Comparison of ENCODE assay signal across 1 cellular context in the genomic region with DNA sequence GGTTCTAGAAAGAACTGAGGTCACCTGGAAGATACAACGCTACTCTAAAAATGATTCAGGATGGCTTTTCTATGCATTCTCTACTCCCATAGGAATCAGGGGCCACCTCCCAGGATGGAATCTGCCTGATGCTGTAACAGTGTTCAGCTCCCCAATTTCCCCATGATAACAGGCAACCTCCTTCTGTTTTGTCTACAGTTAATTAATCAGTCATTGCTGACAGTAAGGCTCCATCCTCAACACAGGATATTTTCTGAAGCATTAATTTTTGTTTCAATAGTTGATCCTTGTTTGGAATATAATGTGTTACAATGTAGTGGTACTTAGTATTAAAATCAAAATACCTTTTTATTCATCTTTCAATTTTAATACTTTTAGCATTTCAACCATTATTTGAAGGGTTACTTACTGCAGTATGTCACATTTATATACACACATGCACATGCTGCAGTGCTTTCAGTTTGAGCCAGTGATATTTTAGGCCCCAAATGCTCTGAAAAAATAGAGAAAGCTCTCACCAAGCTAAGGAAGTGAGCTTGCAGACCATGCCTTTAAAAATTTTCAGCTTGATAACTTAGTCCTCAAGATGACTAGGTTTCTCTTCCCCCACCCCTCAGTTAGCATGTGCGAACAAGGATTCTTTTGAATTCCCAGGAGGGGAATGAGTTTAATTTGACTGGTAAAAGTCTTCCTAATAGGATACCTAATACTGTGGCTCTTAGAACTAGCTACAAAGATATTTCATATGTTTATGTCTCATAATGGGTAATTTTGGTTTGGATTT.
TF ChIP-seq lines count a peak whose summit lies in the region.

No MANE protein-coding gene starts in this region.

TF ChIP-seq in K562, 482 proteins besides CTCF, POLR2A, EP300 and RAD21 (continued from another document and continues in another):
- TF ChIP-seq, protein P1, sequence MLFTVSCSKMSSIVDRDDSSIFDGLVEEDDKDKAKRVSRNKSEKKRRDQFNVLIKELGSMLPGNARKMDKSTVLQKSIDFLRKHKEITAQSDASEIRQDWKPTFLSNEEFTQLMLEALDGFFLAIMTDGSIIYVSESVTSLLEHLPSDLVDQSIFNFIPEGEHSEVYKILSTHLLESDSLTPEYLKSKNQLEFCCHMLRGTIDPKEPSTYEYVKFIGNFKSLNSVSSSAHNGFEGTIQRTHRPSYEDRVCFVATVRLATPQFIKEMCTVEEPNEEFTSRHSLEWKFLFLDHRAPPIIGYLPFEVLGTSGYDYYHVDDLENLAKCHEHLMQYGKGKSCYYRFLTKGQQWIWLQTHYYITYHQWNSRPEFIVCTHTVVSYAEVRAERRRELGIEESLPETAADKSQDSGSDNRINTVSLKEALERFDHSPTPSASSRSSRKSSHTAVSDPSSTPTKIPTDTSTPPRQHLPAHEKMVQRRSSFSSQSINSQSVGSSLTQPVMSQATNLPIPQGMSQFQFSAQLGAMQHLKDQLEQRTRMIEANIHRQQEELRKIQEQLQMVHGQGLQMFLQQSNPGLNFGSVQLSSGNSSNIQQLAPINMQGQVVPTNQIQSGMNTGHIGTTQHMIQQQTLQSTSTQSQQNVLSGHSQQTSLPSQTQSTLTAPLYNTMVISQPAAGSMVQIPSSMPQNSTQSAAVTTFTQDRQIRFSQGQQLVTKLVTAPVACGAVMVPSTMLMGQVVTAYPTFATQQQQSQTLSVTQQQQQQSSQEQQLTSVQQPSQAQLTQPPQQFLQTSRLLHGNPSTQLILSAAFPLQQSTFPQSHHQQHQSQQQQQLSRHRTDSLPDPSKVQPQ (CRISPR knock-in tag; IDR thresholded peaks at IDR 0.05; ENCODE audit: borderline replicate concordance): no peak
- TF ChIP-seq ESRRA (IDR thresholded peaks at IDR 0.05; ENCODE audit: borderline replicate concordance, low read depth) (no peak), L3MBTL2 (IDR thresholded peaks at IDR 0.05) (peak; percentile 43), NCOA6 (IDR thresholded peaks at IDR 0.05) (no peak), ZFX (CRISPR knock-in tag; IDR thresholded peaks at IDR 0.05) (0 out of 2 replicates have a peak, but pooled peaks have one; percentile 42), TOE1 (IDR thresholded peaks at IDR 0.05; ENCODE audit: borderline replicate concordance) (no peak), TOE1 (CRISPR knock-in tag; IDR thresholded peaks at IDR 0.05; ENCODE audit: borderline replicate concordance, low read depth) (no peak), WHSC1 (IDR thresholded peaks at IDR 0.05; ENCODE audit: low read length) (no peak), IFI16 (CRISPR knock-in tag; IDR thresholded peaks at IDR 0.05) (no peak), CTBP1 (IDR thresholded peaks at IDR 0.05; ENCODE audit: borderline replicate concordance) (0 out of 2 replicates have a peak, but pooled peaks have one; percentile 45), SMARCA4 (IDR thresholded peaks at IDR 0.05) (no peak), MEIS2 (IDR thresholded peaks at IDR 0.05; ENCODE audit: partially characterized antibody) (peak; percentile 88), IRF2 (CRISPR knock-in tag; IDR thresholded peaks at IDR 0.05) (no peak), ZNF778 (CRISPR knock-in tag; IDR thresholded peaks at IDR 0.05) (no peak), HIVEP1 (CRISPR knock-in tag; IDR thresholded peaks at IDR 0.05) (0 out of 2 replicates have a peak, but pooled peaks have one; percentile 35), SNIP1 (IDR thresholded peaks at IDR 0.05; ENCODE audit: low read depth) (no peak), BHLHE40 (IDR thresholded peaks at IDR 0.05; ENCODE audit: low read length) (no peak), PTBP1 (IDR thresholded peaks at IDR 0.05; ENCODE audit: low read depth, low read length) (no peak), ILF3 (IDR thresholded peaks at IDR 0.05; ENCODE audit: borderline replicate concordance) (0 out of 2 replicates have a peak, but pooled peaks have one; percentile 9)
- TF ChIP-seq, protein P2, sequence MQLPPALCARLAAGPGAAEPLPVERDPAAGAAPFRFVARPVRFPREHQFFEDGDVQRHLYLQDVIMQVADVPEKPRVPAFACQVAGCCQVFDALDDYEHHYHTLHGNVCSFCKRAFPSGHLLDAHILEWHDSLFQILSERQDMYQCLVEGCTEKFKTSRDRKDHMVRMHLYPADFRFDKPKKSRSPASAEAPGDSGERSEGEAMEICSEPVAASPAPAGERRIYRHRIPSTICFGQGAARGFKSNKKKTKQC (CRISPR knock-in tag; IDR thresholded peaks at IDR 0.05): no peak
- TF ChIP-seq, protein P3, sequence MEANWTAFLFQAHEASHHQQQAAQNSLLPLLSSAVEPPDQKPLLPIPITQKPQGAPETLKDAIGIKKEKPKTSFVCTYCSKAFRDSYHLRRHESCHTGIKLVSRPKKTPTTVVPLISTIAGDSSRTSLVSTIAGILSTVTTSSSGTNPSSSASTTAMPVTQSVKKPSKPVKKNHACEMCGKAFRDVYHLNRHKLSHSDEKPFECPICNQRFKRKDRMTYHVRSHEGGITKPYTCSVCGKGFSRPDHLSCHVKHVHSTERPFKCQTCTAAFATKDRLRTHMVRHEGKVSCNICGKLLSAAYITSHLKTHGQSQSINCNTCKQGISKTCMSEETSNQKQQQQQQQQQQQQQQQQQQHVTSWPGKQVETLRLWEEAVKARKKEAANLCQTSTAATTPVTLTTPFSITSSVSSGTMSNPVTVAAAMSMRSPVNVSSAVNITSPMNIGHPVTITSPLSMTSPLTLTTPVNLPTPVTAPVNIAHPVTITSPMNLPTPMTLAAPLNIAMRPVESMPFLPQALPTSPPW (CRISPR knock-in tag; IDR thresholded peaks at IDR 0.05): 0 out of 2 replicates have a peak, but pooled peaks have one; percentile 16
- TF ChIP-seq, protein P4, sequence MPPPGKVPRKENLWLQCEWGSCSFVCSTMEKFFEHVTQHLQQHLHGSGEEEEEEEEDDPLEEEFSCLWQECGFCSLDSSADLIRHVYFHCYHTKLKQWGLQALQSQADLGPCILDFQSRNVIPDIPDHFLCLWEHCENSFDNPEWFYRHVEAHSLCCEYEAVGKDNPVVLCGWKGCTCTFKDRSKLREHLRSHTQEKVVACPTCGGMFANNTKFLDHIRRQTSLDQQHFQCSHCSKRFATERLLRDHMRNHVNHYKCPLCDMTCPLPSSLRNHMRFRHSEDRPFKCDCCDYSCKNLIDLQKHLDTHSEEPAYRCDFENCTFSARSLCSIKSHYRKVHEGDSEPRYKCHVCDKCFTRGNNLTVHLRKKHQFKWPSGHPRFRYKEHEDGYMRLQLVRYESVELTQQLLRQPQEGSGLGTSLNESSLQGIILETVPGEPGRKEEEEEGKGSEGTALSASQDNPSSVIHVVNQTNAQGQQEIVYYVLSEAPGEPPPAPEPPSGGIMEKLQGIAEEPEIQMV (tag; conservative IDR thresholded peaks at IDR 0.05; ENCODE audit: low read depth): no peak
- TF ChIP-seq, protein P5, sequence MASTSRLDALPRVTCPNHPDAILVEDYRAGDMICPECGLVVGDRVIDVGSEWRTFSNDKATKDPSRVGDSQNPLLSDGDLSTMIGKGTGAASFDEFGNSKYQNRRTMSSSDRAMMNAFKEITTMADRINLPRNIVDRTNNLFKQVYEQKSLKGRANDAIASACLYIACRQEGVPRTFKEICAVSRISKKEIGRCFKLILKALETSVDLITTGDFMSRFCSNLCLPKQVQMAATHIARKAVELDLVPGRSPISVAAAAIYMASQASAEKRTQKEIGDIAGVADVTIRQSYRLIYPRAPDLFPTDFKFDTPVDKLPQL (IDR thresholded peaks at IDR 0.05; ENCODE audit: extremely low read depth, insufficient read length): no peak
- TF ChIP-seq, protein P6, sequence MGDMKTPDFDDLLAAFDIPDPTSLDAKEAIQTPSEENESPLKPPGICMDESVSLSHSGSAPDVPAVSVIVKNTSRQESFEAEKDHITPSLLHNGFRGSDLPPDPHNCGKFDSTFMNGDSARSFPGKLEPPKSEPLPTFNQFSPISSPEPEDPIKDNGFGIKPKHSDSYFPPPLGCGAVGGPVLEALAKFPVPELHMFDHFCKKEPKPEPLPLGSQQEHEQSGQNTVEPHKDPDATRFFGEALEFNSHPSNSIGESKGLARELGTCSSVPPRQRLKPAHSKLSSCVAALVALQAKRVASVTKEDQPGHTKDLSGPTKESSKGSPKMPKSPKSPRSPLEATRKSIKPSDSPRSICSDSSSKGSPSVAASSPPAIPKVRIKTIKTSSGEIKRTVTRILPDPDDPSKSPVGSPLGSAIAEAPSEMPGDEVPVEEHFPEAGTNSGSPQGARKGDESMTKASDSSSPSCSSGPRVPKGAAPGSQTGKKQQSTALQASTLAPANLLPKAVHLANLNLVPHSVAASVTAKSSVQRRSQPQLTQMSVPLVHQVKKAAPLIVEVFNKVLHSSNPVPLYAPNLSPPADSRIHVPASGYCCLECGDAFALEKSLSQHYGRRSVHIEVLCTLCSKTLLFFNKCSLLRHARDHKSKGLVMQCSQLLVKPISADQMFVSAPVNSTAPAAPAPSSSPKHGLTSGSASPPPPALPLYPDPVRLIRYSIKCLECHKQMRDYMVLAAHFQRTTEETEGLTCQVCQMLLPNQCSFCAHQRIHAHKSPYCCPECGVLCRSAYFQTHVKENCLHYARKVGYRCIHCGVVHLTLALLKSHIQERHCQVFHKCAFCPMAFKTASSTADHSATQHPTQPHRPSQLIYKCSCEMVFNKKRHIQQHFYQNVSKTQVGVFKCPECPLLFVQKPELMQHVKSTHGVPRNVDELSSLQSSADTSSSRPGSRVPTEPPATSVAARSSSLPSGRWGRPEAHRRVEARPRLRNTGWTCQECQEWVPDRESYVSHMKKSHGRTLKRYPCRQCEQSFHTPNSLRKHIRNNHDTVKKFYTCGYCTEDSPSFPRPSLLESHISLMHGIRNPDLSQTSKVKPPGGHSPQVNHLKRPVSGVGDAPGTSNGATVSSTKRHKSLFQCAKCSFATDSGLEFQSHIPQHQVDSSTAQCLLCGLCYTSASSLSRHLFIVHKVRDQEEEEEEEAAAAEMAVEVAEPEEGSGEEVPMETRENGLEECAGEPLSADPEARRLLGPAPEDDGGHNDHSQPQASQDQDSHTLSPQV (IDR thresholded peaks at IDR 0.05): peak; percentile 34; the same call in 1 of the 2 replicates
- TF ChIP-seq, protein P7, sequence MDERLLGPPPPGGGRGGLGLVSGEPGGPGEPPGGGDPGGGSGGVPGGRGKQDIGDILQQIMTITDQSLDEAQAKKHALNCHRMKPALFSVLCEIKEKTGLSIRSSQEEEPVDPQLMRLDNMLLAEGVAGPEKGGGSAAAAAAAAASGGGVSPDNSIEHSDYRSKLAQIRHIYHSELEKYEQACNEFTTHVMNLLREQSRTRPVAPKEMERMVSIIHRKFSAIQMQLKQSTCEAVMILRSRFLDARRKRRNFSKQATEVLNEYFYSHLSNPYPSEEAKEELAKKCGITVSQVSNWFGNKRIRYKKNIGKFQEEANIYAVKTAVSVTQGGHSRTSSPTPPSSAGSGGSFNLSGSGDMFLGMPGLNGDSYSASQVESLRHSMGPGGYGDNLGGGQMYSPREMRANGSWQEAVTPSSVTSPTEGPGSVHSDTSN (CRISPR knock-in tag; IDR thresholded peaks at IDR 0.05; ENCODE audit: low read depth): no peak
- TF ChIP-seq, protein P7 (tag; conservative IDR thresholded peaks at IDR 0.05; ENCODE audit: low read depth): peak; percentile 73
- TF ChIP-seq, protein P8, sequence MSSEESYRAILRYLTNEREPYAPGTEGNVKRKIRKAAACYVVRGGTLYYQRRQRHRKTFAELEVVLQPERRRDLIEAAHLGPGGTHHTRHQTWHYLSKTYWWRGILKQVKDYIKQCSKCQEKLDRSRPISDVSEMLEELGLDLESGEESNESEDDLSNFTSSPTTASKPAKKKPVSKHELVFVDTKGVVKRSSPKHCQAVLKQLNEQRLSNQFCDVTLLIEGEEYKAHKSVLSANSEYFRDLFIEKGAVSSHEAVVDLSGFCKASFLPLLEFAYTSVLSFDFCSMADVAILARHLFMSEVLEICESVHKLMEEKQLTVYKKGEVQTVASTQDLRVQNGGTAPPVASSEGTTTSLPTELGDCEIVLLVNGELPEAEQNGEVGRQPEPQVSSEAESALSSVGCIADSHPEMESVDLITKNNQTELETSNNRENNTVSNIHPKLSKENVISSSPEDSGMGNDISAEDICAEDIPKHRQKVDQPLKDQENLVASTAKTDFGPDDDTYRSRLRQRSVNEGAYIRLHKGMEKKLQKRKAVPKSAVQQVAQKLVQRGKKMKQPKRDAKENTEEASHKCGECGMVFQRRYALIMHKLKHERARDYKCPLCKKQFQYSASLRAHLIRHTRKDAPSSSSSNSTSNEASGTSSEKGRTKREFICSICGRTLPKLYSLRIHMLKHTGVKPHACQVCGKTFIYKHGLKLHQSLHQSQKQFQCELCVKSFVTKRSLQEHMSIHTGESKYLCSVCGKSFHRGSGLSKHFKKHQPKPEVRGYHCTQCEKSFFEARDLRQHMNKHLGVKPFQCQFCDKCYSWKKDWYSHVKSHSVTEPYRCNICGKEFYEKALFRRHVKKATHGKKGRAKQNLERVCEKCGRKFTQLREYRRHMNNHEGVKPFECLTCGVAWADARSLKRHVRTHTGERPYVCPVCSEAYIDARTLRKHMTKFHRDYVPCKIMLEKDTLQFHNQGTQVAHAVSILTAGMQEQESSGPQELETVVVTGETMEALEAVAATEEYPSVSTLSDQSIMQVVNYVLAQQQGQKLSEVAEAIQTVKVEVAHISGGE (CRISPR knock-in tag; IDR thresholded peaks at IDR 0.05): no peak
- TF ChIP-seq, protein P9, sequence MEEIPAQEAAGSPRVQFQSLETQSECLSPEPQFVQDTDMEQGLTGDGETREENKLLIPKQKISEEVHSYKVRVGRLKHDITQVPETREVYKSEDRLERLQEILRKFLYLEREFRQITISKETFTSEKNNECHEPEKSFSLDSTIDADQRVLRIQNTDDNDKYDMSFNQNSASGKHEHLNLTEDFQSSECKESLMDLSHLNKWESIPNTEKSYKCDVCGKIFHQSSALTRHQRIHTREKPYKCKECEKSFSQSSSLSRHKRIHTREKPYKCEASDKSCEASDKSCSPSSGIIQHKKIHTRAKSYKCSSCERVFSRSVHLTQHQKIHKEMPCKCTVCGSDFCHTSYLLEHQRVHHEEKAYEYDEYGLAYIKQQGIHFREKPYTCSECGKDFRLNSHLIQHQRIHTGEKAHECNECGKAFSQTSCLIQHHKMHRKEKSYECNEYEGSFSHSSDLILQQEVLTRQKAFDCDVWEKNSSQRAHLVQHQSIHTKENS (CRISPR knock-in tag; IDR thresholded peaks at IDR 0.05): no peak
